Comparison of ENCODE assay signal across 34 cellular contexts in the genomic region with DNA sequence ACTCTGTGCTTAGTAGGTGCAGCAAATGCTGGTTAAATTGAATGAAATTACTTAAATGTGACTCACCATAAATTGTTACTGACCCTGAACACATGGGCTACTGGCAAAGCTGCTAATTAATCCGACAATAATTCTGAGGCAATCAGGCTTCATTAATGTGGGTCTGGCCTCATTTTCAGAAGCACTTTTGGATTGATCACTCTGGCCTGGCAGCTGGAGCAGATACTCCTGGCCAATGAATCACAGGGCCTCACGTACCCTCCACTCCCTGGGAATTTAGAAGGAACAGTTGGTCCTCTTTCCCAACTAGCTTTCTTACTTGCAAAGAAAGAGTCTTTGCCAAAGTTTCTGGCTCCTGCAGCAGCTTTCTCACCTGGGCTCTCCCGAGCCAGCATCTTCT.
"Had no signal": no experiment of that assay in that cellular context is flagged by ENCODE, and none has a peak within 500 bp of the region (broad histone marks: within the 10 kb centered on the region; RNA-seq: fewer than 3 reads in every experiment).

No MANE protein-coding gene starts in this region.

- H3K9me3 ChIP-seq: adrenal gland had no signal

- H3K36me3 ChIP-seq: adrenal gland, cardiac muscle cell had no signal

- FAIRE-seq: astrocyte, bronchial epithelial cell, TTC549 had no signal

- H3K4me1 ChIP-seq: adrenal gland had no signal

- ATAC-seq: activated CD8-positive, alpha-beta T cell treated with anti-CD3 and anti-CD28 coated beads for 36 hours; activated naive CD4-positive, alpha-beta T cell treated with anti-CD3 and anti-CD28 coated beads, Interleukin-2, amount 50 U/mL, for 72 hours; activated T-cell treated with anti-CD3 and anti-CD28 coated beads, Interleukin-2, amount 50 U/mL, for 4 hours; activated T-cell treated with anti-CD3 and anti-CD28 coated beads, Interleukin-2, amount 50 U/mL, for 72 hours; activated T-helper 17 cell treated with anti-CD3 and anti-CD28 coated beads, Interleukin-2, amount 50 U/mL, for 72 hours had no signal

- DNase-seq: activated B cell treated with CpG ODN at 0.5 μM for 24 hours; activated CD4-positive, alpha-beta memory T cell treated with anti-CD3 and anti-CD28 coated beads for 36 hours; activated CD4-positive, alpha-beta T cell treated with anti-CD3 and anti-CD28 coated beads for 4 hours; activated CD4-positive, alpha-beta T cell treated with anti-CD3 and anti-CD28 coated beads, Interleukin-2, amount 10 ng/mL, durations not matched to agents 24 days and 14 days; activated CD4-positive, alpha-beta T cell treated with anti-CD3 and anti-CD28 coated beads, Interleukin-2, amount 50 U/mL, for 1 hour; activated CD4-positive, alpha-beta T cell treated with anti-CD3 and anti-CD28 coated beads, Interleukin-2, amount 50 U/mL, for 4 hours; activated CD4-positive, CD25-positive, alpha-beta regulatory T cell treated with anti-CD3 and anti-CD28 coated beads, Interleukin-2, amount 50 U/mL, for 72 hours; activated CD8-positive, alpha-beta memory T cell treated with anti-CD3 and anti-CD28 coated beads, Interleukin-2, amount 50 U/mL, for 4 hours; activated CD8-positive, alpha-beta T cell treated with anti-CD3 and anti-CD28 coated beads for 36 hours; activated effector memory CD4-positive, alpha-beta T cell treated with anti-CD3 and anti-CD28 coated beads, Interleukin-2, amount 50 U/mL, for 16 hours; activated gamma-delta T cell treated with Interleukin-2 at 50 U/mL for 16 hours; activated naive CD4-positive, alpha-beta T cell; activated naive CD4-positive, alpha-beta T cell treated with anti-CD3 and anti-CD28 coated beads for 36 hours; activated naive CD4-positive, alpha-beta T cell treated with anti-CD3 and anti-CD28 coated beads, Interleukin-2, amount 50 U/mL, for 16 hours; activated naive CD8-positive, alpha-beta T cell treated with anti-CD3 and anti-CD28 coated beads for 36 hours; activated T-cell treated with anti-CD3 and anti-CD28 coated beads for 4 hours; activated T-cell treated with anti-CD3 and anti-CD28 coated beads, Interleukin-2, amount 50 U/mL, for 1 hour; activated T-cell treated with anti-CD3 and anti-CD28 coated beads, Interleukin-2, amount 50 U/mL, for 4 hours; activated T-cell treated with anti-CD3 and anti-CD28 coated beads, Interleukin-2, amount 50 U/mL, for 72 hours; adrenal gland; amniotic stem cell; aorta; caudate nucleus; cerebellar nuclear complex; T-helper 1 cell; T-helper 2 cell; T-helper 9 cell had no signal

- H3K4me3 ChIP-seq: adrenal gland, cardiac muscle cell had no signal

- H3K27me3 ChIP-seq: cardiac muscle cell had no signal

- H3K27ac ChIP-seq: adrenal gland, cardiac muscle cell, VCaP had no signal
